Comparison of ENCODE assay signal across 1 cellular context in the genomic region with DNA sequence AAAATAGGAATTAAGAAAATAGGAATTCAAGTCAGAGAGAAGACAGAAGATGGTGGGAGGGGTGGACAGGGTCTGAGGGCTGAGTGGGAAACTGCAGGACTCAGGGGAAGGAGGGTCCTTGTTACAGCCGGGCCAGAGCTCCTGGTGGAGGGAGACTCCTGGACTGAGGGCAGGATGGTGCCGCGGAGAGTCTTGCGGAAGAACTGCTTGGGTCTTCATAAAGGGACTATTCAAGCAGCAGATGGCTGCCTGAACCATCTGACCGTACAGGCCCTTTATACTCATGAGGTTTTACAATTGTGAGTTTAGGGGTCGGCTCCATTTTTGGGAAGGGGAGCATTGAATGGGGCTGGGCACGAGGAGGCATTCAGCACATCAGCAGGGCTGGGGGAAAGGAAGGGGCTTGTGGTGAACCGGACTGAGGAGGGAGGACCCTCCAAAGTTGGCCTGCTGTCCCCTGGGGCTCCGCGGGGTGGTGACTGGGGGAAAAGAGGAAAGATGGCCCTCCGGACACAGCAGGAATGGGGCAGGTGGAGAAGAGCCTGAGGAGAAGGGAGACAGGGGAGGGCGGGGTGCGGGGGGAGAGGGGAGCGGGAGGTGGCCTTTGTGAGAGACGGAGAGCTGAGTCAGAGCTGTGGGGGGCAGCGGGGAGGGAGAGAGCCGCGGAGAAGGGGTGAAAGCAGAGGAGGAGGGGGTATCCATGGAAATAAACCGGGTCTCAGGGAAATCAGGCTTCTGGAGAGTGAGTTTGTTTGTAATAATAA.
TF ChIP-seq lines count a peak whose summit lies in the region.

No MANE protein-coding gene starts in this region.

TF ChIP-seq in K562, 482 proteins besides CTCF, POLR2A, EP300 and RAD21:
- TF ChIP-seq, protein P1, sequence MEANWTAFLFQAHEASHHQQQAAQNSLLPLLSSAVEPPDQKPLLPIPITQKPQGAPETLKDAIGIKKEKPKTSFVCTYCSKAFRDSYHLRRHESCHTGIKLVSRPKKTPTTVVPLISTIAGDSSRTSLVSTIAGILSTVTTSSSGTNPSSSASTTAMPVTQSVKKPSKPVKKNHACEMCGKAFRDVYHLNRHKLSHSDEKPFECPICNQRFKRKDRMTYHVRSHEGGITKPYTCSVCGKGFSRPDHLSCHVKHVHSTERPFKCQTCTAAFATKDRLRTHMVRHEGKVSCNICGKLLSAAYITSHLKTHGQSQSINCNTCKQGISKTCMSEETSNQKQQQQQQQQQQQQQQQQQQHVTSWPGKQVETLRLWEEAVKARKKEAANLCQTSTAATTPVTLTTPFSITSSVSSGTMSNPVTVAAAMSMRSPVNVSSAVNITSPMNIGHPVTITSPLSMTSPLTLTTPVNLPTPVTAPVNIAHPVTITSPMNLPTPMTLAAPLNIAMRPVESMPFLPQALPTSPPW (CRISPR knock-in tag; IDR thresholded peaks at IDR 0.05) = peak; percentile 34; the same call in 1 of the 2 replicates
- TF ChIP-seq KDM5B (IDR thresholded peaks at IDR 0.05; ENCODE audit: insufficient replicate concordance, low read depth, low read length) = no peak
- TF ChIP-seq KDM1A (IDR thresholded peaks at IDR 0.05) = no peak
